16 cellular contexts compared by ENCODE assay signal in genomic region chr2:239127513-239127912, GRCh38.
A peak's percentile ranks its signal among the peaks of the same experiment; 100 is the strongest.
DNase-seq lines count a peak whose midpoint lies in the region; ATAC-seq and TF ChIP-seq lines count a peak whose summit lies in the region.
"Had no signal": no experiment of that assay in that cellular context is flagged by ENCODE, and none has a peak within 500 bp of the region (broad histone marks: within the 10 kb centered on the region; RNA-seq: fewer than 3 reads in every experiment).

No MANE protein-coding gene starts in this region.

- no peak overlapping the region for H2BK5ac ChIP-seq in neuronal stem cell (ENCODE audit: low read length)

- H2BK12ac ChIP-seq in neuronal stem cell (ENCODE audit: low read length) = no peak overlapping the region

- H3K4me3 Mint-ChIP-seq in activated CD8-positive, alpha-beta T cell treated with anti-CD3 and anti-CD28 coated beads for 36 hours = no peak overlapping the region
- no peak overlapping the region for H3K4me3 Mint-ChIP-seq in activated CD8-positive, alpha-beta T cell treated with anti-CD3 and anti-CD28 coated beads, Interleukin-2, amount 10 ng/mL, durations not matched to agents 7 days and 5 days
- no peak overlapping the region for H3K4me3 Mint-ChIP-seq in T-helper 17 cell
- H3K4me3 Mint-ChIP-seq: CD4-positive, alpha-beta T cell; GM23338; H9 had no signal

- H3K27me3 ChIP-seq in neuronal stem cell (ENCODE audit: control insufficient read depth in 3 of 3, insufficient read depth in 3 of 3, low read depth in 1 of 3, low read length in 3 of 3) (no peaks in the 10 kb centered on the region), breast epithelium (no peaks in the 10 kb centered on the region)

- no peak overlapping the region for H3K27ac ChIP-seq in neuronal stem cell (replicated peaks; ENCODE audit: low read length)
- H3K27ac ChIP-seq in breast epithelium = no peak overlapping the region
- H3K27ac ChIP-seq in substantia nigra (ENCODE audit: low read depth, low read length, poor library complexity, severe bottlenecking) = no peak overlapping the region
- H3K27ac ChIP-seq: 22Rv1 had no signal

- H3K14ac ChIP-seq in neuronal stem cell (ENCODE audit: low read length) = no peak overlapping the region

- H3K9me3 ChIP-seq in T-helper 17 cell (ENCODE audit: control insufficient read depth, low read length, poor library complexity, severe bottlenecking) (no peaks in the 10 kb centered on the region), neuronal stem cell (replicated peaks in 1 of 2; ENCODE audit: control insufficient read depth in 2 of 2, insufficient read depth in 1 of 2, low read depth in 1 of 2, low read length in 2 of 2) (peaks cover 0 to 1% of the 10 kb centered on the region in 2 donors), breast epithelium (no peaks in the 10 kb centered on the region)

- H3K27me3 Mint-ChIP-seq in activated CD8-positive, alpha-beta T cell treated with anti-CD3 and anti-CD28 coated beads for 36 hours = no peaks in the 10 kb centered on the region
- H3K27me3 Mint-ChIP-seq in activated CD8-positive, alpha-beta T cell treated with anti-CD3 and anti-CD28 coated beads, Interleukin-2, amount 10 ng/mL, durations not matched to agents 7 days and 5 days (ENCODE audit: low read depth) = no peaks in the 10 kb centered on the region
- no peaks in the 10 kb centered on the region for H3K27me3 Mint-ChIP-seq in T-helper 17 cell
- H3K27me3 Mint-ChIP-seq: CD4-positive, alpha-beta T cell had no signal

- peak overlapping the region; percentile 34 for H3K27ac Mint-ChIP-seq in activated CD8-positive, alpha-beta T cell treated with anti-CD3 and anti-CD28 coated beads for 36 hours
- no peak overlapping the region for H3K27ac Mint-ChIP-seq in activated CD8-positive, alpha-beta T cell treated with anti-CD3 and anti-CD28 coated beads, Interleukin-2, amount 10 ng/mL, durations not matched to agents 7 days and 5 days
- peak overlapping the region; percentile 56 for H3K27ac Mint-ChIP-seq in T-helper 17 cell
- H3K27ac Mint-ChIP-seq: CD4-positive, alpha-beta T cell; GM23338 had no signal

- no peak overlapping the region for H3K4me2 ChIP-seq in neuronal stem cell (ENCODE audit: insufficient read depth, low read length, poor library complexity, severe bottlenecking)
- H3K4me2 ChIP-seq: GM23338 had no signal

- no peak overlapping the region for H3K4ac ChIP-seq in neuronal stem cell (ENCODE audit: low read length)

- peaks cover 17% of the 10 kb centered on the region for H3K36me3 Mint-ChIP-seq in activated CD8-positive, alpha-beta T cell treated with anti-CD3 and anti-CD28 coated beads for 36 hours (ENCODE audit: low read depth)
- H3K36me3 Mint-ChIP-seq in activated CD8-positive, alpha-beta T cell treated with anti-CD3 and anti-CD28 coated beads, Interleukin-2, amount 10 ng/mL, durations not matched to agents 7 days and 5 days (ENCODE audit: low read depth) = peaks cover 22% of the 10 kb centered on the region
- H3K36me3 Mint-ChIP-seq in T-helper 17 cell (ENCODE audit: low read depth) = peaks cover 6% of the 10 kb centered on the region

- DNase-seq in activated CD8-positive, alpha-beta T cell treated with anti-CD3 and anti-CD28 coated beads for 36 hours = no peak
- DNase-seq in activated CD8-positive, alpha-beta T cell treated with anti-CD3 and anti-CD28 coated beads, Interleukin-2, amount 10 ng/mL, durations not matched to agents 7 days and 5 days = no peak
- no peak for DNase-seq in T-helper 17 cell
- DNase-seq in left kidney (ENCODE audit: low read depth, low spot score) = peak; percentile 67
- no peak for DNase-seq in neuronal stem cell (ENCODE audit: low spot score)
- no peak for DNase-seq in breast epithelium (ENCODE audit: low spot score in 2 of 2)
- DNase-seq in substantia nigra (lab: John Stamatoyannopoulos, UW) = no peak
- DNase-seq: AML-193; C1 segment of cervical spinal cord; Calu3; CD4-positive, alpha-beta T cell; DMS 273 treated with DMSO at 0.1 percent for 48 hours; H9 had no signal

- H4K8ac ChIP-seq in neuronal stem cell (ENCODE audit: low read depth, low read length) = no peak overlapping the region

- H3K36me3 ChIP-seq in neuronal stem cell (replicated peaks in 1 of 2; ENCODE audit: control insufficient read depth in 2 of 2, insufficient read depth in 2 of 2, low read length in 2 of 2) (peaks cover 38 to 71% of the 10 kb centered on the region in 2 donors), breast epithelium (no peaks in the 10 kb centered on the region)

- no peak for TF ChIP-seq POLR2A in breast epithelium (IDR thresholded peaks at IDR 0.05)

- TF ChIP-seq CTCF in activated CD8-positive, alpha-beta T cell treated with anti-CD3 and anti-CD28 coated beads for 36 hours (IDR thresholded peaks at IDR 0.05) = no peak
- TF ChIP-seq CTCF in breast epithelium (IDR thresholded peaks at IDR 0.05) = no peak

- H3K4me1 ChIP-seq in neuronal stem cell (ENCODE audit: control insufficient read depth in 2 of 2, insufficient read depth in 1 of 2, low read depth in 1 of 2, low read length in 2 of 2) (peaks cover 0 to 3% of the 10 kb centered on the region in 2 donors), breast epithelium (no peaks in the 10 kb centered on the region)

- no peak overlapping the region for H2BK15ac ChIP-seq in neuronal stem cell (ENCODE audit: low read length)

- H3K4me3 ChIP-seq in neuronal stem cell (ENCODE audit: low read length in 2 of 2) = no peak overlapping the region
- H3K4me3 ChIP-seq in breast epithelium = no peak overlapping the region
- H3K4me3 ChIP-seq: GM23338 had no signal

- H3K9ac ChIP-seq in neuronal stem cell (ENCODE audit: low read depth, low read length, poor library complexity) = no peak overlapping the region

- peak overlapping the region; percentile 20 for H3K18ac ChIP-seq in neuronal stem cell (ENCODE audit: low read length)

- H2AK5ac ChIP-seq in neuronal stem cell (ENCODE audit: low read depth, low read length) = no peak overlapping the region

- intact Hi-C loops in activated CD8-positive, alpha-beta T cell treated with anti-CD3 and anti-CD28 coated beads for 36 hours (cut with micrococcal nuclease) = no loop called here
- intact Hi-C loops in breast epithelium (cut with DNase I; ENCODE audit: low total_unique reads) = no loop called here

- no peaks in the 10 kb centered on the region for H3K4me1 Mint-ChIP-seq in activated CD8-positive, alpha-beta T cell treated with anti-CD3 and anti-CD28 coated beads for 36 hours (ENCODE audit: low read depth)
- no peaks in the 10 kb centered on the region for H3K4me1 Mint-ChIP-seq in activated CD8-positive, alpha-beta T cell treated with anti-CD3 and anti-CD28 coated beads, Interleukin-2, amount 10 ng/mL, durations not matched to agents 7 days and 5 days (ENCODE audit: low read depth)
- H3K4me1 Mint-ChIP-seq in T-helper 17 cell = no peaks in the 10 kb centered on the region
- H3K4me1 Mint-ChIP-seq: GM23338, H9 had no signal

- CTCF ChIA-PET in activated CD8-positive, alpha-beta T cell treated with anti-CD3 and anti-CD28 coated beads for 36 hours (lab: Charles Lee) = no interaction called here
- CTCF ChIA-PET in activated CD8-positive, alpha-beta T cell treated with anti-CD3 and anti-CD28 coated beads, Interleukin-2, amount 10 ng/mL, durations not matched to agents 7 days and 5 days (lab: Charles Lee) = no interaction called here

- no peak overlapping the region for H4K91ac ChIP-seq in neuronal stem cell (ENCODE audit: low read depth, low read length, poor library complexity)

- peaks cover 4% of the 10 kb centered on the region for H3K9me3 Mint-ChIP-seq in activated CD8-positive, alpha-beta T cell treated with anti-CD3 and anti-CD28 coated beads for 36 hours
- H3K9me3 Mint-ChIP-seq in activated CD8-positive, alpha-beta T cell treated with anti-CD3 and anti-CD28 coated beads, Interleukin-2, amount 10 ng/mL, durations not matched to agents 7 days and 5 days (ENCODE audit: insufficient read depth) = no peaks in the 10 kb centered on the region
- H3K9me3 Mint-ChIP-seq: CD4-positive, alpha-beta T cell had no signal

- no peak overlapping the region for H2BK120ac ChIP-seq in neuronal stem cell (ENCODE audit: low read depth, low read length)

- peaks cover 2% of the 10 kb centered on the region for H3K79me1 ChIP-seq in neuronal stem cell (ENCODE audit: low read depth, low read length)

- no CpG with 5 or more reads among the region's 9 CpGs for WGBS in neuronal stem cell (ENCODE audit: extremely low coverage in 2 of 2, insufficient read length in 2 of 2, insufficient replicate concordance in 1 of 2), 2 donors

- ATAC-seq in activated CD8-positive, alpha-beta T cell treated with anti-CD3 and anti-CD28 coated beads for 36 hours = no peak
- ATAC-seq in activated CD8-positive, alpha-beta T cell treated with anti-CD3 and anti-CD28 coated beads, Interleukin-2, amount 10 ng/mL, durations not matched to agents 7 days and 5 days = no peak
- ATAC-seq in T-helper 17 cell (no peak), GM19023 (IDR thresholded peaks at IDR 0.05; ENCODE audit: unreplicated experiment) (no peak)
- ATAC-seq: GM23338 had no signal

- no peak overlapping the region for H3K23ac ChIP-seq in neuronal stem cell (ENCODE audit: low read depth, low read length, poor library complexity)

- no peak overlapping the region for H2AFZ ChIP-seq in neuronal stem cell (ENCODE audit: low read length)
- H2AFZ ChIP-seq: GM23338 had no signal

- POLR2A ChIA-PET in activated CD8-positive, alpha-beta T cell treated with anti-CD3 and anti-CD28 coated beads for 36 hours (lab: Charles Lee) = no interaction called here
- POLR2A ChIA-PET in activated CD8-positive, alpha-beta T cell treated with anti-CD3 and anti-CD28 coated beads, Interleukin-2, amount 10 ng/mL, durations not matched to agents 7 days and 5 days (lab: Charles Lee) = interaction anchor here (0.6 kb wide), 1 partner anchor 21 kb away, joined by 3 read pairs; no protein-coding TSS in a partner anchor
